5 cellular contexts compared by ENCODE assay signal in genomic region chr6:131156411-131156810, GRCh38.
"Had no signal": no experiment of that assay in that cellular context is flagged by ENCODE, and none has a peak within 500 bp of the region (broad histone marks: within the 10 kb centered on the region; RNA-seq: fewer than 3 reads in every experiment).

No MANE protein-coding gene starts in this region.

- H3K27ac ChIP-seq: HL-60 had no signal

- DNase-seq: IMR-90, KBM-7, KG1 had no signal

- FAIRE-seq: HTR-8/SVneo had no signal
